In genomic region chr4:70315928-70316327, GRCh38 we compare ENCODE assay signal across 1 cellular context.
TF ChIP-seq lines count a peak whose summit lies in the region.

No MANE protein-coding gene starts in this region.

TF ChIP-seq in HCT116, 20 proteins besides CTCF, POLR2A, EP300 and RAD21 (continued from another document):
- TF ChIP-seq ELF1 (IDR thresholded peaks at IDR 0.05; ENCODE audit: borderline replicate concordance, low read depth) (no peak), ZBTB33 (IDR thresholded peaks at IDR 0.05; ENCODE audit: extremely low read depth, insufficient replicate concordance, low read length) (no peak), SRF (IDR thresholded peaks at IDR 0.05; ENCODE audit: low read depth) (no peak), CBX3 (IDR thresholded peaks at IDR 0.05; ENCODE audit: low read depth) (no peak), SIN3A (IDR thresholded peaks at IDR 0.05; ENCODE audit: low read depth) (no peak), JUND (IDR thresholded peaks at IDR 0.05) (no peak), CEBPB (IDR thresholded peaks at IDR 0.05; ENCODE audit: low read depth) (no peak)
